Comparison of ENCODE assay signal across 8 cellular contexts in the genomic region with DNA sequence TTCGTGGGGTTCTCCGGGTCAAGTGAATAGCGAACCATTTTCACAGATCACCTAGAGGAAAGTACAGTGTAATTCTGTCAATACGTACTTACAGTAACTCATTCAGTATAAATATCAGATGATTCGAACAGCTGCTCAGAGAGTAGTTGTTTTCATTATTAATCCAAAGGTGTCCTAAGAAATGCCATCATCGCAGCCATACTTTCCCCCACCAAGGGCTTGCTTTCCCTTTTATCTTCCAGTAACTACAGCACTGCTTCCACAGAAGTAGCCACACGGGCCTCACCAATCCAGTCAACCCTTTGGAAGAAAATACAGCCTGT. TPM values are rescaled to one million over a fixed set of nuclear protein-coding genes. Genes with fewer than 3 reads are reported as not detected.
DNase-seq lines count a peak whose midpoint lies in the region; ATAC-seq and TF ChIP-seq lines count a peak whose summit lies in the region.

No MANE protein-coding gene starts in this region.

- H3K36me3 ChIP-seq in MM.1S (replicated peaks; ENCODE audit: insufficient read depth, low read length), result peaks cover 22% of the 10 kb centered on the region
- peaks cover 19% of the 10 kb centered on the region for H3K36me3 ChIP-seq in effector memory CD4-positive, alpha-beta T cell (ENCODE audit: control insufficient read depth, insufficient read depth, low read length)

- peak overlapping the region; percentile 93 for H3K27ac ChIP-seq in C4-2B
- peak overlapping the region; percentile 80 for H3K27ac ChIP-seq in MM.1S (ENCODE audit: low read length)
- H3K27ac ChIP-seq in effector memory CD4-positive, alpha-beta T cell (ENCODE audit: insufficient read depth, low read length, poor library complexity, severe bottlenecking), result peak overlapping the region; percentile 88

- peaks cover 70% of the 10 kb centered on the region for H3K4me1 Mint-ChIP-seq in neural crest cell

- H3K27me3 Mint-ChIP-seq in neural crest cell (ENCODE audit: low read depth), result peaks cover 26% of the 10 kb centered on the region

- H3K4me2 ChIP-seq in MM.1S (ENCODE audit: low read depth, low read length), result peak overlapping the region; percentile 85

- H3K4me3 Mint-ChIP-seq in neural crest cell, result peak overlapping the region; percentile 95

- H3K27ac Mint-ChIP-seq in neural crest cell (ENCODE audit: unreplicated experiment), result peak overlapping the region; percentile 100

- no peaks in the 10 kb centered on the region for H3K9me3 ChIP-seq in MM.1S (replicated peaks; ENCODE audit: insufficient read depth, low read length)
- no peaks in the 10 kb centered on the region for H3K9me3 ChIP-seq in effector memory CD4-positive, alpha-beta T cell (ENCODE audit: control insufficient read depth, low read length)

- H3K27me3 ChIP-seq in MM.1S (replicated peaks; ENCODE audit: insufficient read depth, low read length), result no peaks in the 10 kb centered on the region
- no peaks in the 10 kb centered on the region for H3K27me3 ChIP-seq in effector memory CD4-positive, alpha-beta T cell (replicated peaks; ENCODE audit: control insufficient read depth, insufficient read depth, low read length, poor library complexity, severe bottlenecking)

- H3F3A ChIP-seq in MM.1S (ENCODE audit: insufficient read depth, low read length), result peaks cover 51% of the 10 kb centered on the region

- peak overlapping the region; percentile 92 for H3K4me3 ChIP-seq in MM.1S (ENCODE audit: low read length)
- peak overlapping the region; percentile 67 for H3K4me3 ChIP-seq in effector memory CD4-positive, alpha-beta T cell (ENCODE audit: insufficient read depth, low read depth, low read length, poor library complexity, severe bottlenecking)

- DNase-seq in MM.1S (no peak), neural crest cell (ENCODE audit: low read depth, low spot score) (no peak), NCI-H446 (lab: John Stamatoyannopoulos, UW) (no peak), left lobe of liver (ENCODE audit: low spot score) (no peak), NCI-H2081 treated with DMSO at 0.1 percent for 48 hours (lab: John Stamatoyannopoulos, UW) (no peak)
- no peak for DNase-seq in effector memory CD4-positive, alpha-beta T cell

- peaks cover 34% of the 10 kb centered on the region for H3K79me2 ChIP-seq in MM.1S (ENCODE audit: low read length)

- no peak for ATAC-seq in HG03354 (IDR thresholded peaks at IDR 0.05; ENCODE audit: poor library complexity, severe bottlenecking, unreplicated experiment)
- ATAC-seq in left lobe of liver, result no peak

- no peak overlapping the region for H2AFZ ChIP-seq in MM.1S (ENCODE audit: low read length)

- H3K36me3 Mint-ChIP-seq in neural crest cell (ENCODE audit: low read depth), result peaks cover 27% of the 10 kb centered on the region

- H3K9ac ChIP-seq in MM.1S (ENCODE audit: low read length), result peak overlapping the region; percentile 96

- H3K4me1 ChIP-seq in MM.1S (ENCODE audit: low read length), result peaks cover 38% of the 10 kb centered on the region
- peaks cover 21% of the 10 kb centered on the region for H3K4me1 ChIP-seq in effector memory CD4-positive, alpha-beta T cell (ENCODE audit: control insufficient read depth, insufficient read depth, low read length, poor library complexity, severe bottlenecking)

- no peaks in the 10 kb centered on the region for H3K9me3 Mint-ChIP-seq in neural crest cell

- TF ChIP-seq CTCF in C4-2B (conservative IDR thresholded peaks at IDR 0.05) (no peak), MM.1S (IDR thresholded peaks at IDR 0.05; ENCODE audit: low read length) (no peak), neural crest cell (conservative IDR thresholded peaks at IDR 0.05) (no peak)

- H4K20me1 ChIP-seq in MM.1S (ENCODE audit: insufficient read depth, low read length), result peaks cover 9% of the 10 kb centered on the region; the same call in 1 of the 2 replicates

- H3K9me2 ChIP-seq in MM.1S (replicated peaks; ENCODE audit: insufficient read depth, low read length), result no peaks in the 10 kb centered on the region

RNA-seq across cellular contexts. Expression of a gene that starts 0.8 kb away (rescaled TPM):
- total RNA-seq in neural crest cell, result 2,144 and 2,246 TPM in 2 replicates
- total RNA-seq in left lobe of liver, result 418 TPM

RNA-seq across cellular contexts. Expression of a gene that starts 4.5 kb away (rescaled TPM):
- total RNA-seq in neural crest cell (32.0 and 34.3 TPM in 2 replicates), left lobe of liver (30.0 TPM)

RNA-seq across cellular contexts. Expression of a gene that starts 31.1 kb away (rescaled TPM):
- 65.8 and 68.7 TPM in 2 replicates for total RNA-seq in neural crest cell
- 28.5 TPM for total RNA-seq in left lobe of liver
